In genomic region chr4:168854216-168854921, GRCh38 we compare ENCODE assay signal across 19 cellular contexts.
A peak's percentile ranks its signal among the peaks of the same experiment; 100 is the strongest.
DNase-seq lines count a peak whose midpoint lies in the region; ATAC-seq, FAIRE-seq and TF ChIP-seq lines count a peak whose summit lies in the region.
"Had no signal": no experiment of that assay in that cellular context is flagged by ENCODE, and none has a peak within 500 bp of the region (broad histone marks: within the 10 kb centered on the region; RNA-seq: fewer than 3 reads in every experiment).

No MANE protein-coding gene starts in this region.

- H3K4me3 ChIP-seq in GM23248 (no peak overlapping the region), stomach smooth muscle (ENCODE audit: low read length in 2 of 2) (peak overlapping the region; percentile 23 to 49), endodermal cell (ENCODE audit: low read length) (no peak overlapping the region)
- H3K4me3 ChIP-seq: spleen had no signal

- FAIRE-seq in HTR-8/SVneo (lab: Jason Lieb, UNC), result no peak
- FAIRE-seq: D721Med, islet of Langerhans had no signal

- H3K27me3 ChIP-seq in GM23248 (replicated peaks; ENCODE audit: insufficient read depth), result no peaks in the 10 kb centered on the region
- H3K27me3 ChIP-seq in stomach smooth muscle (ENCODE audit: control insufficient read depth in 1 of 2, insufficient read depth in 2 of 2, low read length in 2 of 2), result no peaks in the 10 kb centered on the region
- H3K27me3 ChIP-seq in endodermal cell (ENCODE audit: control insufficient read depth, insufficient read depth, low read length, poor library complexity, severe bottlenecking), result no peaks in the 10 kb centered on the region
- H3K27me3 ChIP-seq: foreskin keratinocyte, spleen had no signal

- no peaks in the 10 kb centered on the region for H3K36me3 ChIP-seq in GM23248 (ENCODE audit: low read depth)
- H3K36me3 ChIP-seq in stomach smooth muscle (ENCODE audit: control insufficient read depth in 2 of 2, insufficient read depth in 2 of 2, low read length in 2 of 2), result peaks cover 12 to 30% of the 10 kb centered on the region in 2 donors
- peaks cover 63% of the 10 kb centered on the region for H3K36me3 ChIP-seq in endodermal cell (ENCODE audit: control insufficient read depth, insufficient read depth, low read length)

- peak; percentile 17 for ATAC-seq in esophagus mucosa
- ATAC-seq: foreskin keratinocyte had no signal

- H3K4me2 ChIP-seq in GM23248 (ENCODE audit: unreplicated experiment), result no peak overlapping the region

- H3K27ac Mint-ChIP-seq in mesothelial cell of epicardium, result peak overlapping the region; percentile 70
- H3K27ac Mint-ChIP-seq in endodermal cell, result no peak overlapping the region
- H3K27ac Mint-ChIP-seq: T-helper 2 cell treated with Interferon-gamma antibody and Interleukin-4, amounts not matched to agents 5 μg/mL and 100 μg/mL, for 36 hours; type B pancreatic cell had no signal

- DNase-seq in GM23248 (peak; percentile 42), mesothelial cell of epicardium (ENCODE audit: low spot score in 2 of 2, unreplicated experiment in 2 of 2) (no peak), OCI-M1 (lab: John Stamatoyannopoulos, UW) (no peak), HTR-8/SVneo (ENCODE audit: insufficient read length, low spot score) (no peak), endodermal cell (no peak)
- DNase-seq in activated CD4-positive, alpha-beta T cell treated with anti-CD3 and anti-CD28 coated beads for 1 hour, result no peak
- DNase-seq: activated CD4-positive, alpha-beta T cell treated with anti-CD3 and anti-CD28 coated beads, Interleukin-2, amount 50 U/mL, for 48 hours; activated gamma-delta T cell treated with Interleukin-2 at 50 U/mL for 16 hours; foreskin keratinocyte; naive thymus-derived CD4-positive, alpha-beta T cell; NCI-H1092 treated with DMSO at 0.1 percent for 48 hours; NCI-H510A; spleen had no signal

- 54 to 56% methylated on average over 9 of the region's 9 CpGs for WGBS in GM23248 (ENCODE audit: low coverage in 1 of 2, low lambda C conversion rate in 2 of 2, missing lambda C conversion rate in 2 of 2), 2 experiments
- 95% methylated on average over 7 to 9 of the region's 9 CpGs for WGBS in endodermal cell (ENCODE audit: insufficient coverage in 1 of 2, insufficient read length in 1 of 2), 2 experiments

- no peaks in the 10 kb centered on the region for H3K9me2 ChIP-seq in GM23248 (ENCODE audit: insufficient read depth)

- in situ Hi-C loops in GM23248 (cut with MboI), result no loop called here

- H4K20me1 ChIP-seq in GM23248 (ENCODE audit: insufficient read depth), result no peaks in the 10 kb centered on the region

- peaks cover 29% of the 10 kb centered on the region for H3K4me1 ChIP-seq in GM23248 (ENCODE audit: insufficient read depth)
- peaks cover 76% of the 10 kb centered on the region for H3K4me1 ChIP-seq in stomach smooth muscle (ENCODE audit: control insufficient read depth, insufficient read depth, low read length)
- peaks cover 7% of the 10 kb centered on the region for H3K4me1 ChIP-seq in endodermal cell (ENCODE audit: control insufficient read depth, insufficient read depth, low read length)

- H3K27ac ChIP-seq in GM23248 (no peak overlapping the region), stomach smooth muscle (ENCODE audit: low read length) (peak overlapping the region; percentile 66), endodermal cell (ENCODE audit: low read depth, low read length) (no peak overlapping the region)
- H3K27ac ChIP-seq: foreskin keratinocyte had no signal

- H3K9me3 ChIP-seq in GM23248 (ENCODE audit: low read depth) (no peaks in the 10 kb centered on the region), stomach smooth muscle (ENCODE audit: control insufficient read depth in 2 of 2, low read length in 2 of 2) (no peaks in the 10 kb centered on the region), endodermal cell (ENCODE audit: control insufficient read depth, low read length) (no peaks in the 10 kb centered on the region)
- H3K9me3 ChIP-seq: spleen had no signal

- peaks cover 3% of the 10 kb centered on the region; the same call in 1 of the 2 replicates for H3K79me2 ChIP-seq in GM23248 (ENCODE audit: insufficient read depth)

- peaks cover 32% of the 10 kb centered on the region for H3K36me3 Mint-ChIP-seq in mesothelial cell of epicardium
- peaks cover 32% of the 10 kb centered on the region for H3K36me3 Mint-ChIP-seq in endodermal cell (ENCODE audit: low read depth)

- H3K4me3 Mint-ChIP-seq in mesothelial cell of epicardium (no peak overlapping the region), endodermal cell (no peak overlapping the region)
- H3K4me3 Mint-ChIP-seq: type B pancreatic cell had no signal

- H3F3A ChIP-seq in GM23248 (ENCODE audit: insufficient read depth), result peaks cover 10% of the 10 kb centered on the region

- no peak overlapping the region for H2AFZ ChIP-seq in GM23248

- H3K9ac ChIP-seq in GM23248 (no peak overlapping the region), stomach smooth muscle (ENCODE audit: low read length in 2 of 2) (peak overlapping the region; percentile 4 to 14), endodermal cell (ENCODE audit: extremely low read depth, low read length, poor library complexity, severe bottlenecking) (no peak overlapping the region)

- TF ChIP-seq CTCF in mesothelial cell of epicardium (IDR thresholded peaks at IDR 0.05; ENCODE audit: unreplicated experiment), result no peak
- TF ChIP-seq CTCF in endodermal cell (conservative IDR thresholded peaks at IDR 0.05), result no peak

- peaks cover 4% of the 10 kb centered on the region for H3K9me3 Mint-ChIP-seq in mesothelial cell of epicardium
- H3K9me3 Mint-ChIP-seq in endodermal cell, result no peaks in the 10 kb centered on the region
- H3K9me3 Mint-ChIP-seq: T-helper 2 cell treated with Interferon-gamma antibody and Interleukin-4, amounts not matched to agents 5 μg/mL and 100 μg/mL, for 36 hours had no signal

- H3K4me1 Mint-ChIP-seq in mesothelial cell of epicardium (peaks cover 41% of the 10 kb centered on the region), endodermal cell (peaks cover 16% of the 10 kb centered on the region)

- H3K27me3 Mint-ChIP-seq in mesothelial cell of epicardium (ENCODE audit: low read depth) (no peaks in the 10 kb centered on the region), endodermal cell (ENCODE audit: insufficient read depth) (peaks cover 2% of the 10 kb centered on the region)
- H3K27me3 Mint-ChIP-seq: type B pancreatic cell had no signal

Comparison
In these comparisons a context has a peak if more than half of its experiments do, and no peak if none do; other contexts are left out.
1. H3K4me3 ChIP-seq: peak in stomach smooth muscle (2 of 2); none in GM23248 (single experiment) and endodermal cell (single experiment).
2. H3K9ac ChIP-seq: peak in stomach smooth muscle (2 of 2); none in GM23248 (single experiment) and endodermal cell (single experiment).